9 cellular contexts compared by ENCODE assay signal in genomic region chr16:49484454-49484853, GRCh38.
DNase-seq lines count a peak whose midpoint lies in the region; ATAC-seq and TF ChIP-seq lines count a peak whose summit lies in the region.
"Had no signal": no experiment of that assay in that cellular context is flagged by ENCODE, and none has a peak within 500 bp of the region (broad histone marks: within the 10 kb centered on the region; RNA-seq: fewer than 3 reads in every experiment).

No MANE protein-coding gene starts in this region.

- no peak overlapping the region for H2BK12ac ChIP-seq in H9 (ENCODE audit: insufficient read length, low read depth, low read length)

- no CpG with 5 or more reads among the region's 18 CpGs for whole genome bisulfite sequencing in H9 (ENCODE audit: extremely low coverage, insufficient read length, low lambda C conversion rate)

- no peak overlapping the region for H2BK5ac ChIP-seq in H9 (ENCODE audit: insufficient read length, low read length)

- CTCF ChIA-PET in activated CD8-positive, alpha-beta T cell treated with anti-CD3 and anti-CD28 coated beads for 36 hours (lab: Charles Lee), result no interaction called here

- no peak overlapping the region for H3K4ac ChIP-seq in H9 (ENCODE audit: low read depth, low read length)

- peaks cover 2 to 7% of the 10 kb centered on the region in 2 experiments; a peak in 3 of 4 replicates for H3K4me1 Mint-ChIP-seq in H9
- no peaks in the 10 kb centered on the region for H3K4me1 Mint-ChIP-seq in activated CD8-positive, alpha-beta T cell treated with anti-CD3 and anti-CD28 coated beads for 36 hours (ENCODE audit: low read depth)
- peaks cover 0 to 3% of the 10 kb centered on the region in 2 donors for H3K4me1 Mint-ChIP-seq in effector memory CD8-positive, alpha-beta T cell (ENCODE audit: low read depth in 2 of 2)
- H3K4me1 Mint-ChIP-seq: natural killer cell had no signal

- H4K5ac ChIP-seq in H9 (ENCODE audit: insufficient read length, low read depth, low read length), result no peak overlapping the region

- H3K18ac ChIP-seq in H9 (ENCODE audit: insufficient read length, low read depth, low read length), result no peak overlapping the region

- no peak overlapping the region for H2AFZ ChIP-seq in H9 (ENCODE audit: low read length)

- H3K14ac ChIP-seq in H9 (ENCODE audit: insufficient read depth, low read length), result no peak overlapping the region

- no peak overlapping the region for H2BK15ac ChIP-seq in H9 (ENCODE audit: low read depth, low read length)

- intact Hi-C loops in activated CD8-positive, alpha-beta T cell treated with anti-CD3 and anti-CD28 coated beads for 36 hours (cut with micrococcal nuclease), result no loop called here

- H4K91ac ChIP-seq in H9 (ENCODE audit: insufficient read length, low read depth, low read length), result no peak overlapping the region

- H2BK120ac ChIP-seq in H9 (ENCODE audit: low read depth, low read length, poor library complexity, severe bottlenecking), result no peak overlapping the region

- no peak overlapping the region for H3K27ac ChIP-seq in BLaER1 treated with 17β-estradiol and CSF1 and Interleukin-3, amounts not matched to agents 10 nM and 100 nM
- no peak overlapping the region for H3K27ac ChIP-seq in H9 (ENCODE audit: insufficient read length, low read depth, low read length)

- no peak for TF ChIP-seq CTCF in H9 (conservative IDR thresholded peaks at IDR 0.05)
- TF ChIP-seq CTCF in activated CD8-positive, alpha-beta T cell treated with anti-CD3 and anti-CD28 coated beads for 36 hours (IDR thresholded peaks at IDR 0.05), result no peak

- H3K79me1 ChIP-seq in H9 (ENCODE audit: insufficient read depth, low read depth, low read length, poor library complexity, severe bottlenecking), result no peaks in the 10 kb centered on the region

- H4K8ac ChIP-seq in H9 (replicated peaks; ENCODE audit: insufficient read length, low read depth, low read length), result no peak overlapping the region

- POLR2A ChIA-PET in activated CD8-positive, alpha-beta T cell treated with anti-CD3 and anti-CD28 coated beads for 36 hours (lab: Charles Lee), result no interaction called here

- no peak overlapping the region for H3K23ac ChIP-seq in H9 (ENCODE audit: insufficient read length, low read depth, low read length)

- H3K27ac Mint-ChIP-seq in H9, result no peak overlapping the region; a peak in 1 of 7 replicates
- no peak overlapping the region for H3K27ac Mint-ChIP-seq in activated CD8-positive, alpha-beta T cell treated with anti-CD3 and anti-CD28 coated beads for 36 hours
- H3K27ac Mint-ChIP-seq in effector memory CD8-positive, alpha-beta T cell, result no peak overlapping the region
- H3K27ac Mint-ChIP-seq: natural killer cell had no signal

- H3K27me3 Mint-ChIP-seq in H9 (ENCODE audit: low read depth), result peaks cover 31% of the 10 kb centered on the region
- peaks cover 5% of the 10 kb centered on the region for H3K27me3 Mint-ChIP-seq in activated CD8-positive, alpha-beta T cell treated with anti-CD3 and anti-CD28 coated beads for 36 hours
- peaks cover 0 to 11% of the 10 kb centered on the region in 2 donors for H3K27me3 Mint-ChIP-seq in effector memory CD8-positive, alpha-beta T cell

- DNase-seq in H9, result peak; percentile 88
- DNase-seq in activated CD8-positive, alpha-beta T cell treated with anti-CD3 and anti-CD28 coated beads for 36 hours, result peak; percentile 21
- DNase-seq in hypothalamus (lab: John Stamatoyannopoulos, UW), result peak in 33 of 51 donors; percentile 4 to 69 (median 27)
- DNase-seq in stimulated activated CD4-positive, alpha-beta T cell treated with anti-CD3 and anti-CD28 coated beads, Interleukin-15, amount 100 ng/mL, for 24 hours, result peak; percentile 42
- DNase-seq in effector memory CD8-positive, alpha-beta T cell, result no peak
- no peak for DNase-seq in SIG-M5 treated with dmso at 0.1 percent for 504 hours (lab: John Stamatoyannopoulos, UW; ENCODE audit: unreplicated experiment)
- DNase-seq: natural killer cell had no signal

- peak overlapping the region; percentile 40 to 80 (median 74) for H3K4me2 ChIP-seq in BLaER1 treated with 17β-estradiol and CSF1 and Interleukin-3, amounts not matched to agents 10 nM and 100 nM
- H3K4me2 ChIP-seq in H9 (ENCODE audit: insufficient read depth, insufficient read length, low read length), result no peak overlapping the region

- no peak overlapping the region for H3T11ph ChIP-seq in H9 (ENCODE audit: low read length)

- H3K23me2 ChIP-seq in H9 (ENCODE audit: insufficient read length, low read depth, low read length, poor library complexity, severe bottlenecking), result no peaks in the 10 kb centered on the region

- no peak overlapping the region for H3K4me3 ChIP-seq in BLaER1 treated with 17β-estradiol and CSF1 and Interleukin-3, amounts not matched to agents 10 nM and 100 nM

- peaks cover 9 to 35% (median 24%) of the 10 kb centered on the region in 10 experiments; a peak in 19 of 20 replicates for H3K4me1 ChIP-seq in BLaER1 treated with 17β-estradiol and CSF1 and Interleukin-3, amounts not matched to agents 10 nM and 100 nM
- no peaks in the 10 kb centered on the region for H3K4me1 ChIP-seq in H9 (ENCODE audit: insufficient read depth, low read length)

- H3K4me3 Mint-ChIP-seq in H9, result peak overlapping the region in 1 of 2 experiments; percentile 43; a peak in 3 of 5 replicates
- no peak overlapping the region for H3K4me3 Mint-ChIP-seq in activated CD8-positive, alpha-beta T cell treated with anti-CD3 and anti-CD28 coated beads for 36 hours
- H3K4me3 Mint-ChIP-seq in effector memory CD8-positive, alpha-beta T cell, result peak overlapping the region in 1 of 2 donors; percentile 39
- H3K4me3 Mint-ChIP-seq: natural killer cell had no signal

- H3K36me3 ChIP-seq in BLaER1 treated with 17β-estradiol and CSF1 and Interleukin-3, amounts not matched to agents 10 nM and 100 nM, result peaks cover 0 to 6% (median 0%) of the 10 kb centered on the region in 11 experiments; a peak in 1 of 22 replicates

- H3K9ac ChIP-seq in BLaER1 treated with 17β-estradiol and CSF1 and Interleukin-3, amounts not matched to agents 10 nM and 100 nM, result no peak overlapping the region
- no peak overlapping the region for H3K9ac ChIP-seq in H9 (ENCODE audit: extremely low read depth, insufficient read length, low read length)

- no peaks in the 10 kb centered on the region; a peak in 1 of 7 replicates for H3K36me3 Mint-ChIP-seq in H9 (ENCODE audit: insufficient read depth in 1 of 3, low read depth in 3 of 3)
- no peaks in the 10 kb centered on the region for H3K36me3 Mint-ChIP-seq in activated CD8-positive, alpha-beta T cell treated with anti-CD3 and anti-CD28 coated beads for 36 hours (ENCODE audit: low read depth)
- no peaks in the 10 kb centered on the region for H3K36me3 Mint-ChIP-seq in effector memory CD8-positive, alpha-beta T cell (ENCODE audit: insufficient read depth)
- H3K36me3 Mint-ChIP-seq: natural killer cell had no signal

- H3K9me3 Mint-ChIP-seq in H9, result no peaks in the 10 kb centered on the region
- H3K9me3 Mint-ChIP-seq in activated CD8-positive, alpha-beta T cell treated with anti-CD3 and anti-CD28 coated beads for 36 hours, result no peaks in the 10 kb centered on the region
- no peaks in the 10 kb centered on the region for H3K9me3 Mint-ChIP-seq in effector memory CD8-positive, alpha-beta T cell
- H3K9me3 Mint-ChIP-seq: natural killer cell had no signal

- H3K27me3 ChIP-seq in BLaER1 treated with 17β-estradiol and CSF1 and Interleukin-3, amounts not matched to agents 10 nM and 100 nM, result 0 out of 22 replicates have a peak, but pooled peaks cover 0 to 4% (median 0%) of the 10 kb centered on the region in 11 experiments
- no peaks in the 10 kb centered on the region for H3K27me3 ChIP-seq in H9 (ENCODE audit: insufficient read depth, low read length)

- no peaks in the 10 kb centered on the region for H3K9me3 ChIP-seq in BLaER1 treated with 17β-estradiol and CSF1 and Interleukin-3, amounts not matched to agents 10 nM and 100 nM (replicated peaks in 1 of 11)
- H3K9me3 ChIP-seq in H9 (ENCODE audit: control insufficient read depth, low read depth, low read length), result no peaks in the 10 kb centered on the region

- peak; percentile 67 for ATAC-seq in activated CD8-positive, alpha-beta T cell treated with anti-CD3 and anti-CD28 coated beads for 36 hours
- no peak for ATAC-seq in HG03469 (IDR thresholded peaks at IDR 0.05; ENCODE audit: unreplicated experiment)
- ATAC-seq in effector memory CD8-positive, alpha-beta T cell (replicated peaks), result no peak

- H4K20me1 ChIP-seq in BLaER1 treated with 17β-estradiol and CSF1 and Interleukin-3, amounts not matched to agents 10 nM and 100 nM, result no peaks in the 10 kb centered on the region
- H4K20me1 ChIP-seq in H9 (ENCODE audit: control insufficient read depth, insufficient read depth, insufficient read length), result no peaks in the 10 kb centered on the region

- no peak overlapping the region for H3K56ac ChIP-seq in H9 (ENCODE audit: insufficient read length, low read depth, low read length)

- H2BK20ac ChIP-seq in H9 (ENCODE audit: low read depth, low read length, poor library complexity, severe bottlenecking), result no peak overlapping the region

- H3K79me2 ChIP-seq in H9 (ENCODE audit: insufficient read depth, low read length), result no peaks in the 10 kb centered on the region

- no peak overlapping the region for H2AK5ac ChIP-seq in H9 (ENCODE audit: insufficient read length, low read length)

Comparison
In these comparisons a context has a peak if more than half of its experiments do, and no peak if none do; other contexts are left out.
1. DNase-seq: peak in H9 (single experiment), activated CD8-positive, alpha-beta T cell treated with anti-CD3 and anti-CD28 coated beads for 36 hours (single experiment), hypothalamus (33 of 51) and stimulated activated CD4-positive, alpha-beta T cell treated with anti-CD3 and anti-CD28 coated beads, Interleukin-15, amount 100 ng/mL, for 24 hours (single experiment); none in effector memory CD8-positive, alpha-beta T cell (0 of 3) and SIG-M5 treated with dmso at 0.1 percent for 504 hours (single experiment).